16 cellular contexts compared by ENCODE assay signal in genomic region chr16:17311333-17312099, GRCh38.
DNase-seq lines count a peak whose midpoint lies in the region; ATAC-seq, FAIRE-seq and TF ChIP-seq lines count a peak whose summit lies in the region.
"Had no signal": no experiment of that assay in that cellular context is flagged by ENCODE, and none has a peak within 500 bp of the region (broad histone marks: within the 10 kb centered on the region; RNA-seq: fewer than 3 reads in every experiment).

No MANE protein-coding gene starts in this region.

- H4K20me1 ChIP-seq in HepG2 (ENCODE audit: insufficient read depth, low read length) (no peaks in the 10 kb centered on the region), mammary epithelial cell (ENCODE audit: insufficient read depth, low read length) (no peaks in the 10 kb centered on the region)

- H3K36me3 Mint-ChIP-seq in naive thymus-derived CD4-positive, alpha-beta T cell: peaks cover 0 to 33% (median 6%) of the 10 kb centered on the region in 5 donors

- DNase-seq in HepG2 (ENCODE audit: low spot score) (no peak), right lobe of liver (no peak), mammary epithelial cell (no peak), NCI-H526 (lab: John Stamatoyannopoulos, UW) (no peak), DMS53 treated with DMSO at 0.1 percent for 48 hours (lab: John Stamatoyannopoulos, UW; ENCODE audit: unreplicated experiment) (no peak)
- no peak for DNase-seq in naive thymus-derived CD4-positive, alpha-beta T cell
- DNase-seq: activated effector memory CD4-positive, alpha-beta T cell treated with Interleukin-2 at 50 U/mL for 16 hours; GDM1; HCEC 1CT; Karpas-422; ovary; SW 1271 had no signal

- no peaks in the 10 kb centered on the region for H3K79me2 ChIP-seq in HepG2 (ENCODE audit: insufficient read depth, low read length)
- H3K79me2 ChIP-seq in mammary epithelial cell (ENCODE audit: insufficient read depth, low read length): no peaks in the 10 kb centered on the region

- H3K36me3 ChIP-seq in HepG2 (replicated peaks in 1 of 2; ENCODE audit: control insufficient read depth in 1 of 2, insufficient read depth in 2 of 2, low read length in 2 of 2) (no peaks in the 10 kb centered on the region), right lobe of liver (no peaks in the 10 kb centered on the region), mammary epithelial cell (ENCODE audit: insufficient read depth, low read length) (no peaks in the 10 kb centered on the region)
- H3K36me3 ChIP-seq in naive thymus-derived CD4-positive, alpha-beta T cell (ENCODE audit: control insufficient read depth in 2 of 3, insufficient read depth in 3 of 3, low read length in 3 of 3): no peaks in the 10 kb centered on the region
- H3K36me3 ChIP-seq: ovary had no signal

- H2AFZ ChIP-seq in HepG2 (ENCODE audit: low read length) (no peak overlapping the region), mammary epithelial cell (ENCODE audit: low read depth, low read length) (peak overlapping the region; percentile 69)

- H3K27ac ChIP-seq in HepG2 (ENCODE audit: extremely low read length, insufficient read depth, low read length) (no peak overlapping the region), right lobe of liver (no peak overlapping the region), mammary epithelial cell (ENCODE audit: insufficient read depth, low read depth, low read length) (peak overlapping the region; percentile 28)
- no peak overlapping the region for H3K27ac ChIP-seq in naive thymus-derived CD4-positive, alpha-beta T cell (ENCODE audit: low read depth, low read length)
- H3K27ac ChIP-seq: ovary, VCaP had no signal

- H3K4me2 ChIP-seq in HepG2 (ENCODE audit: low read depth, low read length): no peak overlapping the region
- peak overlapping the region; percentile 39 for H3K4me2 ChIP-seq in mammary epithelial cell (ENCODE audit: insufficient read depth, low read depth, low read length)

- TF ChIP-seq CTCF in HepG2 (CRISPR knock-in tag; IDR thresholded peaks at IDR 0.05) (no peak), right lobe of liver (IDR thresholded peaks at IDR 0.05) (no peak), mammary epithelial cell (conservative IDR thresholded peaks at IDR 0.05 in 1 of 2, IDR thresholded peaks at IDR 0.05 in 1 of 2; ENCODE audit: extremely low read depth in 1 of 2, insufficient read depth in 1 of 2, low read depth in 1 of 2, low read length in 2 of 2) (no peak)

- H3K4me3 Mint-ChIP-seq in naive thymus-derived CD4-positive, alpha-beta T cell: no peak overlapping the region

- no peak for TF ChIP-seq POLR2A in HepG2 (IDR thresholded peaks at IDR 0.05; ENCODE audit: insufficient read depth in 1 of 2, low read depth in 2 of 2, low read length in 2 of 2)
- no peak for TF ChIP-seq POLR2A in right lobe of liver (IDR thresholded peaks at IDR 0.05)

- no peaks in the 10 kb centered on the region for H3K27me3 Mint-ChIP-seq in naive thymus-derived CD4-positive, alpha-beta T cell

- WGBS in HepG2 (ENCODE audit: low lambda C conversion rate): 4% methylated on average over 9 of the region's 9 CpGs
- WGBS in right lobe of liver (ENCODE audit: insufficient coverage, low coverage, low lambda C conversion rate, missing lambda C conversion rate): 66% methylated on average over 6 of the region's 9 CpGs
- WGBS in mammary epithelial cell (ENCODE audit: low coverage, missing lambda C conversion rate): 49% methylated on average over 7 of the region's 9 CpGs

- H3K27ac Mint-ChIP-seq in naive thymus-derived CD4-positive, alpha-beta T cell: peak overlapping the region in 6 of 9 donors; percentile 18 to 71 (median 54)

- H3K4me1 ChIP-seq in HepG2 (ENCODE audit: insufficient read depth, low read length): peaks cover 7% of the 10 kb centered on the region
- no peaks in the 10 kb centered on the region for H3K4me1 ChIP-seq in right lobe of liver
- peaks cover 20% of the 10 kb centered on the region for H3K4me1 ChIP-seq in mammary epithelial cell (ENCODE audit: insufficient read depth, low read length)
- peaks cover 0 to 11% of the 10 kb centered on the region in 2 donors for H3K4me1 ChIP-seq in naive thymus-derived CD4-positive, alpha-beta T cell (ENCODE audit: control insufficient read depth in 2 of 2, insufficient read depth in 2 of 2, low read length in 2 of 2)

- intact Hi-C loops in HepG2 (cut with micrococcal nuclease; ENCODE audit: unreplicated experiment) (no loop called here), right lobe of liver (cut with DNase I) (no loop called here), mammary epithelial cell (cut with micrococcal nuclease) (no loop called here)
- intact Hi-C loops in naive thymus-derived CD4-positive, alpha-beta T cell (cut with micrococcal nuclease): no loop called here

- H3K9ac ChIP-seq in HepG2 (ENCODE audit: insufficient read depth, low read depth, low read length) (no peak overlapping the region), mammary epithelial cell (ENCODE audit: insufficient read depth, low read length) (no peak overlapping the region)

- POLR2A ChIA-PET in HepG2 (lab: Yijun Ruan, JAX): no interaction called here
- POLR2A ChIA-PET in naive thymus-derived CD4-positive, alpha-beta T cell (lab: Charles Lee): interaction anchor here (0.6 to 0.7 kb wide), 2 partner anchors 31 to 259 kb away, joined by 3 to 4 read pairs; no protein-coding TSS in a partner anchor

- H3K4me3 ChIP-seq in HepG2 (replicated peaks in 1 of 3; ENCODE audit: insufficient read depth in 1 of 3, low read depth in 2 of 3, low read length in 3 of 3) (no peak overlapping the region), right lobe of liver (no peak overlapping the region), mammary epithelial cell (replicated peaks in 1 of 3; ENCODE audit: insufficient read depth in 1 of 3, low read depth in 2 of 3, low read length in 3 of 3) (no peak overlapping the region)
- no peak overlapping the region for H3K4me3 ChIP-seq in naive thymus-derived CD4-positive, alpha-beta T cell (ENCODE audit: low read length)
- H3K4me3 ChIP-seq: ovary had no signal

- TF ChIP-seq RAD21 in HepG2 (CRISPR knock-in tag; IDR thresholded peaks at IDR 0.05): no peak

- H3K4me1 Mint-ChIP-seq in naive thymus-derived CD4-positive, alpha-beta T cell: peaks cover 28 to 80% (median 72%) of the 10 kb centered on the region in 7 donors

- peaks cover 0 to 3% (median 0%) of the 10 kb centered on the region in 11 donors for H3K9me3 Mint-ChIP-seq in naive thymus-derived CD4-positive, alpha-beta T cell

- FAIRE-seq in HepG2 (lab: Jason Lieb, UNC): no peak
- FAIRE-seq: RCC 7860 had no signal

- dilution Hi-C loops in mammary epithelial cell (cut with HindIII; ENCODE audit: low sequenced_read_pairs): no loop called here

- H3K9me3 ChIP-seq in HepG2 (ENCODE audit: low read length) (no peaks in the 10 kb centered on the region), right lobe of liver (no peaks in the 10 kb centered on the region), mammary epithelial cell (replicated peaks; ENCODE audit: insufficient read depth, low read length) (no peaks in the 10 kb centered on the region)
- no peaks in the 10 kb centered on the region for H3K9me3 ChIP-seq in naive thymus-derived CD4-positive, alpha-beta T cell (ENCODE audit: control insufficient read depth in 2 of 3, low read length in 3 of 3)
- H3K9me3 ChIP-seq: ovary had no signal

- in situ Hi-C loops in HepG2 (cut with HindIII; ENCODE audit: extremely low pct_ligation_motif_present, low pct_unique_long_range_greater_than_20kb) (no loop called here), mammary epithelial cell (cut with MboI; ENCODE audit: low sequenced_read_pairs in 2 of 2) (loop anchor here (10.0 to 25.0 kb wide), 2 partner anchors 57 to 101 kb away; no protein-coding TSS in a partner anchor)

- TF ChIP-seq EP300 in HepG2 (IDR thresholded peaks at IDR 0.05; ENCODE audit: low read depth in 2 of 2, low read length in 2 of 2): no peak
- TF ChIP-seq EP300 in HepG2 (CRISPR knock-in tag; IDR thresholded peaks at IDR 0.05; ENCODE audit: borderline replicate concordance): no peak

- H3K27me3 ChIP-seq in HepG2 (ENCODE audit: control insufficient read depth in 1 of 2, insufficient read depth in 2 of 2, low read length in 2 of 2) (peaks cover 0 to 5% of the 10 kb centered on the region in 2 experiments; a peak in 1 of 5 replicates), right lobe of liver (no peaks in the 10 kb centered on the region), mammary epithelial cell (ENCODE audit: insufficient read depth, low read length) (no peaks in the 10 kb centered on the region)
- H3K27me3 ChIP-seq in naive thymus-derived CD4-positive, alpha-beta T cell (ENCODE audit: control insufficient read depth in 2 of 2, insufficient read depth in 2 of 2, low read length in 2 of 2): no peaks in the 10 kb centered on the region
- H3K27me3 ChIP-seq: ovary had no signal

- no TSS peak for BruUV-seq in HepG2 (replicated peaks; lab: Mats Ljungman, UMichigan)
- BruUV-seq in mammary epithelial cell (replicated peaks; lab: Mats Ljungman, UMichigan): no TSS peak

- ATAC-seq in HepG2 (no peak), right lobe of liver (no peak), GM21528 (IDR thresholded peaks at IDR 0.05; ENCODE audit: low FRiP score, unreplicated experiment) (no peak), GM21423 (IDR thresholded peaks at IDR 0.05; ENCODE audit: unreplicated experiment) (no peak)
- ATAC-seq in naive thymus-derived CD4-positive, alpha-beta T cell: no peak

- CTCF ChIA-PET in HepG2 (lab: Yijun Ruan, JAX; ENCODE audit: low intra/inter-chr PET ratio, low total read pairs) (no interaction called here), mammary epithelial cell (lab: Charles Lee; ENCODE audit: low non-redundant PET) (interaction anchor here (0.6 kb wide), 1 partner anchor 156 kb away, joined by 3 read pairs; no protein-coding TSS in a partner anchor)
- CTCF ChIA-PET in naive thymus-derived CD4-positive, alpha-beta T cell (lab: Charles Lee): interaction anchor here (1.3 kb wide), 1 partner anchor 9 kb away, joined by 3 read pairs; no protein-coding TSS in a partner anchor
